8 cellular contexts compared by ENCODE assay signal in the genomic region with DNA sequence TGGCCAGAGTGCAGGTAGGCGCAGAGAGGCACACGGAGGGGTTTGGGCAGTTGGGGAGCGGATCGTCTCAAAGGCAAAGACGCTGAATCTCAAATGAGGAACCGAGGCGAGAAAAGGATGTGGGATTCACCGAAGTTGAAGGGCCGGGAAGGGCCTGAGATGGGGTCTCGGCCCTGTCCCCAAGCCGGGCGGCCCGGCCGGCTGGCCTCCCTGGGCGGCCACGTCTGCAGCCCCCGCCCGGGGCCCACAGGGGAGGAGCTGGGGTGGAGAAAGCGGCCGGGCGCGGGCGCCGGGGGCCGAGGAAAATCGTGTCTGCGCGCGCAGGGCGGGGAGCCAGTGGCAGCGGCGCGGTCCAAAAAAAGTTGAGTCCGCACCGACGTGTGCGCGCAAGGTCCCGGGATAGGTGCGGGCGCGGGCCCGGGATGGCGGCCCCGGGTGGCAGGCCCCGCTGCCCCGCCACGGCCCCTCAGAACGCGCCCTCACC. TPM values are rescaled to one million over a fixed set of nuclear protein-coding genes. Genes with fewer than 3 reads are reported as not detected.
DNase-seq lines count a peak whose midpoint lies in the region; ATAC-seq, FAIRE-seq and TF ChIP-seq lines count a peak whose summit lies in the region.

No MANE protein-coding gene starts in this region.

- no peaks in the 10 kb centered on the region for H3K27me3 ChIP-seq in H7 (ENCODE audit: control insufficient read depth, insufficient read depth, low read length)
- no peaks in the 10 kb centered on the region for H3K27me3 ChIP-seq in pancreas

- H3K9me3 ChIP-seq in pancreas, result no peaks in the 10 kb centered on the region

- peak overlapping the region; percentile 71 for H3K4me3 ChIP-seq in GM12865 (ENCODE audit: low read depth, low read length)
- H3K4me3 ChIP-seq in H7 (ENCODE audit: insufficient read depth, low read depth, low read length), result peak overlapping the region; percentile 92
- peak overlapping the region; percentile 80 to 91 (median 88) for H3K4me3 ChIP-seq in pancreas

- TF ChIP-seq CTCF in GM12865 (IDR thresholded peaks at IDR 0.05; ENCODE audit: insufficient read depth, low read depth, low read length, missing control alignments) (no peak), pancreas (IDR thresholded peaks at IDR 0.05) (no peak)

- intact Hi-C loops in pancreas (cut with DNase I), result no loop called here

- no peak for FAIRE-seq in pancreas (lab: Jason Lieb, UNC)

- H3K36me3 ChIP-seq in H7 (replicated peaks; ENCODE audit: control insufficient read depth, insufficient read depth, low read length) (peaks cover 3% of the 10 kb centered on the region), pancreas (no peaks in the 10 kb centered on the region)

- DNase-seq in GM12865 (ENCODE audit: low read depth), result peak; percentile 43
- peak; percentile 89 for DNase-seq in H7
- DNase-seq in M059J (ENCODE audit: low read depth), result peak; percentile 46
- DNase-seq in activated naive CD4-positive, alpha-beta T cell treated with Interleukin-2 at 50 U/mL for 16 hours, result peak; percentile 45
- peak; percentile 59 for DNase-seq in germinal center (ENCODE audit: low spot score)
- peak in 4 of 6 donors; percentile 40 to 75 (median 73) for DNase-seq in pancreas
- no peak for DNase-seq in COLO668 (lab: John Stamatoyannopoulos, UW; ENCODE audit: unreplicated experiment)
- DNase-seq in middle frontal gyrus (ENCODE audit: extremely low spot score, low spot score), result no peak

- peak overlapping the region; percentile 70 to 84 (median 81) for H3K27ac ChIP-seq in pancreas

- H3K4me1 ChIP-seq in pancreas, result peaks cover 9 to 26% (median 17%) of the 10 kb centered on the region in 3 donors

- ATAC-seq in pancreas, result peak; percentile 39 to 60 (median 48)

- 1 to 3% methylated on average over 48 to 50 of the region's 50 CpGs for WGBS in pancreas, 2 donors

RNA-seq across cellular contexts. Expression of a gene that starts 0.4 kb away (rescaled TPM):
- 43.2 and 56.6 TPM in 2 replicates for total RNA-seq in H7 (2014; rRNA removed; shearing (Covaris generic))
- 26.1 and 30.7 TPM in 2 replicates for total RNA-seq in M059J (2014; rRNA removed; shearing (Covaris generic))
- total RNA-seq in pancreas, result 10 to 100 TPM; 15.8 to 46.4 (median 27.9) TPM
- 10 to 100 TPM; 21.0 to 44.8 TPM for polyA plus RNA-seq in pancreas

RNA-seq across cellular contexts. Expression of a gene that starts 12.3 kb away (rescaled TPM):
- total RNA-seq in H7 (2014; rRNA removed; shearing (Covaris generic)), result 0.03 and 0.48 TPM in 2 replicates
- not detected in 2 replicates for total RNA-seq in M059J (2014; rRNA removed; shearing (Covaris generic))
- total RNA-seq in pancreas, result under 1 TPM in 2 of 6 donors, not detected in 4; 0.09 to 0.12 TPM
- polyA plus RNA-seq in pancreas, result not detected

RNA-seq across cellular contexts. Expression of a gene that starts 24.1 kb away (rescaled TPM):
- total RNA-seq in H7 (2014; rRNA removed; shearing (Covaris generic)), result 5.2 and 6.7 TPM in 2 replicates
- 4.6 and 5.2 TPM in 2 replicates for total RNA-seq in M059J (2014; rRNA removed; shearing (Covaris generic))
- total RNA-seq in pancreas, result 10 to 100 TPM in 2 of 6 donors, 1 to 10 TPM in 4; 2.8 to 12.4 (median 8.5) TPM
- polyA plus RNA-seq in pancreas, result 10 to 100 TPM; 54.3 to 65.5 TPM

RNA-seq across cellular contexts. Expression of a gene that starts 31.3 kb away (rescaled TPM):
- total RNA-seq in H7 (2014; rRNA removed; shearing (Covaris generic)), result 0.33 TPM in 1 of 2 replicates, not detected in the other
- not detected in 2 replicates for total RNA-seq in M059J (2014; rRNA removed; shearing (Covaris generic))
- 1 to 10 TPM in 2 of 6 donors, under 1 TPM in 2, not detected in 2; 0.32 to 4.0 (median 0.92) TPM for total RNA-seq in pancreas
- 1 to 10 TPM; 1.0 to 1.1 TPM for polyA plus RNA-seq in pancreas

RNA-seq across cellular contexts. Expression of a gene that starts 31.3 kb away (rescaled TPM):
- 28.7 and 36.6 TPM in 2 replicates for total RNA-seq in H7 (2014; rRNA removed; shearing (Covaris generic))
- 53.8 and 63.5 TPM in 2 replicates for total RNA-seq in M059J (2014; rRNA removed; shearing (Covaris generic))
- total RNA-seq in pancreas, result 10 to 100 TPM; 40.0 to 62.2 (median 51.3) TPM
- polyA plus RNA-seq in pancreas, result 100 to 1,000 TPM in 1 of 2 donors, 10 to 100 TPM in 1; 65.7 to 195 TPM

Comparison
In these comparisons a context has a peak if more than half of its experiments do, and no peak if none do; other contexts are left out.
1. DNase-seq: peak in GM12865 (single experiment), H7 (single experiment), M059J (single experiment), activated naive CD4-positive, alpha-beta T cell treated with Interleukin-2 at 50 U/mL for 16 hours (single experiment), germinal center (single experiment) and pancreas (4 of 6); none in COLO668 (single experiment) and middle frontal gyrus (single experiment).
2. Peak in every context shown above with its lines, with median percentiles within 50 percentile points of each other: H3K4me3 ChIP-seq.